ENCODE assay signal across 27 cellular contexts in the genomic region with DNA sequence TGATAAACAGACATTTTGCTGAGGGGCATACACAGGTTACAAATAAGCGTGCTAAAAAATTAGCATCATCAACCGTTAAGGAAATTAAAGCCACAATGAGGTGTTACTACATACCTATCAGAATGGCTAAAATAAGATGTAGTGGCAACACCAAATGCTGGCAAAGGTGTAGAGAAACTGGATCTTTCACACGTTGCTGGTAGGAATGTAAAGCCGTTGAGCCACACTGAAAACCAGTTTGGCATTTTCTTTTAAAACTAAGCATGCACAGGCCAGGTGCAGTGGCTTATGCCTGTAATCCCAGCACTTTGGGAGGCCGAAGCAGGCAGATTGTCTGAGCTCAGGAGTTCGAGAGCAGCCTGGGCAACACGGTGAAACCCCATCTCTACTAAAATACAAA.
"Had no signal": no experiment of that assay in that cellular context is flagged by ENCODE, and none has a peak within 500 bp of the region (broad histone marks: within the 10 kb centered on the region; RNA-seq: fewer than 3 reads in every experiment).

No MANE protein-coding gene starts in this region.

- FAIRE-seq: colon, endometrium, endothelial cell of umbilical vein, frontal cortex had no signal

- H3K4me3 ChIP-seq: colonic mucosa, coronary artery, dorsolateral prefrontal cortex, esophagus muscularis mucosa, esophagus squamous epithelium, gastrocnemius medialis, gastroesophageal sphincter, heart left ventricle, heart right ventricle had no signal

- H3K27me3 ChIP-seq: colonic mucosa, gastrocnemius medialis had no signal

- H3K36me3 ChIP-seq: colonic mucosa, esophagus muscularis mucosa, esophagus squamous epithelium, gastrocnemius medialis, gastroesophageal sphincter, heart left ventricle, heart right ventricle had no signal

- H3K9me3 ChIP-seq: colonic mucosa, gastrocnemius medialis had no signal

- H3K27ac ChIP-seq: colonic mucosa, coronary artery, dorsolateral prefrontal cortex, epithelial cell of prostate, esophagus muscularis mucosa, esophagus squamous epithelium, foreskin keratinocyte, gastrocnemius medialis, gastroesophageal sphincter, heart left ventricle, heart right ventricle had no signal

- ATAC-seq: effector memory CD8-positive, alpha-beta T cell; foreskin keratinocyte; gastrocnemius medialis; gastroesophageal sphincter; heart left ventricle; heart right ventricle had no signal

- H3K4me1 ChIP-seq: colonic mucosa, esophagus muscularis mucosa, esophagus squamous epithelium, foreskin keratinocyte, gastrocnemius medialis, gastroesophageal sphincter, heart left ventricle, heart right ventricle had no signal

- DNase-seq: colonic mucosa; cortex of kidney; dermis blood vessel endothelial cell; dorsolateral prefrontal cortex; effector CD4-positive, alpha-beta T cell; effector CD8-positive, alpha-beta T cell; effector memory CD4-positive, alpha-beta T cell; effector memory CD8-positive, alpha-beta T cell; endodermal cell; erythroblast; esophagus squamous epithelium; foreskin fibroblast; foreskin keratinocyte; foreskin melanocyte; gastrocnemius medialis; glutamatergic neuron; head of caudate nucleus; heart left ventricle; heart right ventricle had no signal
